In genomic region chr17:28317965-28318758, GRCh38 we compare ENCODE assay signal across 8 cellular contexts. TPM values are rescaled to one million over a fixed set of nuclear protein-coding genes. Genes with fewer than 3 reads are reported as not detected.
DNase-seq lines count a peak whose midpoint lies in the region; ATAC-seq and TF ChIP-seq lines count a peak whose summit lies in the region.

No MANE protein-coding gene starts in this region.

- no peaks in the 10 kb centered on the region for H3K27me3 Mint-ChIP-seq in activated naive CD8-positive, alpha-beta T cell

- peak; percentile 23 for DNase-seq in stimulated activated CD4-positive, alpha-beta T cell treated with anti-CD3 and anti-CD28 coated beads, Interleukin-12 subunit alpha, Interleukin-12 subunit beta, amount 100 ng/mL, for 4 hours
- DNase-seq in stimulated activated CD4-positive, alpha-beta T cell treated with anti-CD3 and anti-CD28 coated beads, Interleukin-2, amount 100 ng/mL, for 48 hours, result no peak
- DNase-seq in islet precursor cell (peak; percentile 73), thoracic aorta (ENCODE audit: low spot score) (no peak), SIG-M5 (lab: John Stamatoyannopoulos, UW) (no peak)

- peaks cover 9 to 14% of the 10 kb centered on the region in 2 donors for H3K4me1 ChIP-seq in thoracic aorta (ENCODE audit: control insufficient read depth in 1 of 2, low read depth in 2 of 2)

- peaks cover 26% of the 10 kb centered on the region for H3K4me1 Mint-ChIP-seq in activated naive CD8-positive, alpha-beta T cell (ENCODE audit: low read depth)

- peaks cover 10% of the 10 kb centered on the region for H3K36me3 Mint-ChIP-seq in activated naive CD8-positive, alpha-beta T cell

- H3K27ac ChIP-seq in thoracic aorta, result no peak overlapping the region

- H3K27me3 ChIP-seq in thoracic aorta (replicated peaks; ENCODE audit: insufficient read depth), result no peaks in the 10 kb centered on the region

- H3K27ac Mint-ChIP-seq in activated naive CD8-positive, alpha-beta T cell, result peak overlapping the region; percentile 83

- peak overlapping the region; percentile 93 for H3K4me3 Mint-ChIP-seq in activated naive CD8-positive, alpha-beta T cell

- ATAC-seq in HG03565 (IDR thresholded peaks at IDR 0.05; ENCODE audit: unreplicated experiment) (peak; percentile 10), thoracic aorta (ENCODE audit: insufficient number of reproducible peaks, low FRiP score, low read depth) (no peak), HG03378 (IDR thresholded peaks at IDR 0.05; ENCODE audit: unreplicated experiment) (no peak)

- H3K9me3 ChIP-seq in thoracic aorta, result no peaks in the 10 kb centered on the region

- no peaks in the 10 kb centered on the region for H3K9me3 Mint-ChIP-seq in activated naive CD8-positive, alpha-beta T cell (ENCODE audit: low read depth)

- TF ChIP-seq CTCF in thoracic aorta (IDR thresholded peaks at IDR 0.05), result no peak

- H3K4me3 ChIP-seq in thoracic aorta, result peak overlapping the region; percentile 74

- H3K36me3 ChIP-seq in thoracic aorta, result no peaks in the 10 kb centered on the region

RNA-seq across cellular contexts. Expression of gene TMEM97, which starts 0.8 kb away (rescaled TPM):
- 1 to 10 TPM; 1.1 to 5.9 TPM for total RNA-seq in thoracic aorta

RNA-seq across cellular contexts. Expression of gene IFT20, which starts 17.1 kb away (rescaled TPM):
- total RNA-seq in thoracic aorta, result 10 to 100 TPM; 37.4 to 38.4 TPM

RNA-seq across cellular contexts. Expression of gene TNFAIP1, which starts 17.4 kb away (rescaled TPM):
- 10 to 100 TPM; 43.3 to 66.1 TPM for total RNA-seq in thoracic aorta

RNA-seq across cellular contexts. Expression of gene POLDIP2, which starts 39.2 kb away (rescaled TPM):
- 10 to 100 TPM; 54.9 to 68.2 TPM for total RNA-seq in thoracic aorta

RNA-seq across cellular contexts. Expression of gene SEBOX, which starts 46.8 kb away (rescaled TPM):
- not detected for total RNA-seq in thoracic aorta

Comparison
In these comparisons a context has a peak if more than half of its experiments do, and no peak if none do; other contexts are left out.
1. DNase-seq: peak in stimulated activated CD4-positive, alpha-beta T cell treated with anti-CD3 and anti-CD28 coated beads, Interleukin-12 subunit alpha, Interleukin-12 subunit beta, amount 100 ng/mL, for 4 hours (single experiment) and islet precursor cell (single experiment); none in stimulated activated CD4-positive, alpha-beta T cell treated with anti-CD3 and anti-CD28 coated beads, Interleukin-2, amount 100 ng/mL, for 48 hours (0 of 2), thoracic aorta (single experiment) and SIG-M5 (single experiment).